Comparison of ENCODE assay signal across 8 cellular contexts in the genomic region with DNA sequence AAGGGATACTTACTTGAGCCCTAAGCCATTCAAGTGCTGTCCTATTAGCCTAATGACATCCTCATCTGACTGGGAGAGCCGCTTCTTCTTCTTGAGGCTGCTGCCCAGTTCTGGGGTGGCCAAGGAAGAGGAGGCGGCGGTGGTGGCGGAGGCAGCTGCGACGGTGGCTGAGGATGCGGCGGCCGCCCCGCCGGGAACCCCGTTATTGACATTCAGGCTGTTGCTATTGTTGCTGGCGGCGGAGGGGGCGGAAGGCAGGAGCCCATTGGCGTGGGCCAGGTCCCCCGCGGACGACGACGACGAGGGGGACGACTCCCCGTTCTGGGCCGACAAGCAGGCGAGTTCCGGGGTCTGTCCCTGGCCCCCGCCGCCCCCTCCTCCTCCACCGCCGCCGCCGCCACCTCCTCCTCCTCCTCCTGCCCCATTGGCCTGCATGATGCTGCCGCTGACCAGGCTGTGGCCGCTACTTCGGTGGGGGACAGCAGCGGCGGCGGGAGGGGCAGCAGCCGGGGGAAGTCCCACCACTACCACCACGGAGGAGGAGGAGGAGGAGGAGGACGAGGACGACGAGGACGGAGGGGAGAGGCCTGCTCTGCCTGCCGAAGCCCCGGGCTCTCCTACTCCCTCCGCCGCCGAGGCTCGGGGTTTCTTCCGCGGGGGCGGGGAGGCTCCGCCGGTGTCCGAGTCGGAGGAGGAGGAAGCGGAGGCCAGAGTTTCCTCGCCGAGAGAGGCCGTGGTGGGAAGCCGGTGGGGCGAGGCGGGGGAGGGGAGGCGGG. TPM values are rescaled to one million over a fixed set of nuclear protein-coding genes. Genes with fewer than 3 reads are reported as not detected.
DNase-seq lines count a peak whose midpoint lies in the region; ATAC-seq and TF ChIP-seq lines count a peak whose summit lies in the region.

No MANE protein-coding gene starts in this region.

- DNase-seq in Caki2 (ENCODE audit: low read depth) = peak; percentile 28
- peak; percentile 58 for DNase-seq in activated CD4-positive, alpha-beta T cell treated with anti-CD3 and anti-CD28 coated beads, Interleukin-2, amount 10 ng/mL, durations not matched to agents 7 days and 5 days
- peak; percentile 69 for DNase-seq in lower lobe of right lung
- peak; percentile 22 to 71 for DNase-seq in stimulated activated effector memory CD8-positive, alpha-beta T cell treated with anti-CD3 and anti-CD28 coated beads, Interleukin-12 subunit alpha, Interleukin-12 subunit beta, amount 100 ng/mL, for 72 hours (ENCODE audit: low spot score in 2 of 2)
- DNase-seq in NCI-H1694 (lab: John Stamatoyannopoulos, UW) = no peak

- in situ Hi-C loops in Caki2 (cut with HindIII; ENCODE audit: low pct_unique_long_range_greater_than_20kb, low sequenced_read_pairs) = no loop called here

- POLR2A ChIA-PET in activated CD4-positive, alpha-beta T cell treated with anti-CD3 and anti-CD28 coated beads, Interleukin-2, amount 10 ng/mL, durations not matched to agents 7 days and 5 days (lab: Charles Lee) = interaction anchor here (0.6 kb wide), 1 partner anchor 696 kb away, joined by 3 read pairs; no protein-coding TSS in a partner anchor

- CTCF ChIA-PET in activated CD4-positive, alpha-beta T cell treated with anti-CD3 and anti-CD28 coated beads, Interleukin-2, amount 10 ng/mL, durations not matched to agents 7 days and 5 days (lab: Charles Lee) = interaction anchor here (0.9 to 2.2 kb wide), 4 partner anchors 18 to 61 kb away, joined by 3 to 7 read pairs (median 3); no protein-coding TSS in a partner anchor

- no peak for TF ChIP-seq CTCF in lower lobe of right lung (IDR thresholded peaks at IDR 0.05)

- H3K4me3 ChIP-seq in duodenal mucosa (ENCODE audit: low read depth in 1 of 2, low read length in 2 of 2) (peak overlapping the region; percentile 73 to 77), lower lobe of right lung (peak overlapping the region; percentile 80)

- peak overlapping the region; percentile 87 to 96 (median 90) for H3K4me3 Mint-ChIP-seq in IgD-negative memory B cell
- peak overlapping the region; percentile 91 for H3K4me3 Mint-ChIP-seq in activated CD4-positive, alpha-beta T cell treated with anti-CD3 and anti-CD28 coated beads, Interleukin-2, amount 10 ng/mL, durations not matched to agents 7 days and 5 days
- H3K4me3 Mint-ChIP-seq in stimulated activated effector memory CD8-positive, alpha-beta T cell treated with anti-CD3 and anti-CD28 coated beads, Interleukin-12 subunit alpha, Interleukin-12 subunit beta, amount 100 ng/mL, for 72 hours = peak overlapping the region; percentile 75

- peaks cover 1% of the 10 kb centered on the region for H3K36me3 Mint-ChIP-seq in IgD-negative memory B cell
- peaks cover 29% of the 10 kb centered on the region for H3K36me3 Mint-ChIP-seq in activated CD4-positive, alpha-beta T cell treated with anti-CD3 and anti-CD28 coated beads, Interleukin-2, amount 10 ng/mL, durations not matched to agents 7 days and 5 days (ENCODE audit: low read depth)
- peaks cover 61% of the 10 kb centered on the region for H3K36me3 Mint-ChIP-seq in stimulated activated effector memory CD8-positive, alpha-beta T cell treated with anti-CD3 and anti-CD28 coated beads, Interleukin-12 subunit alpha, Interleukin-12 subunit beta, amount 100 ng/mL, for 72 hours

- intact Hi-C loops in lower lobe of right lung (cut with DNase I) = no loop called here

- H3K36me3 ChIP-seq in duodenal mucosa (ENCODE audit: control insufficient read depth in 1 of 2, insufficient read depth in 2 of 2, low read length in 2 of 2) = no peaks in the 10 kb centered on the region
- H3K36me3 ChIP-seq in lower lobe of right lung = peaks cover 11% of the 10 kb centered on the region

- peaks cover 35 to 44% (median 38%) of the 10 kb centered on the region in 3 donors for H3K4me1 Mint-ChIP-seq in IgD-negative memory B cell
- H3K4me1 Mint-ChIP-seq in activated CD4-positive, alpha-beta T cell treated with anti-CD3 and anti-CD28 coated beads, Interleukin-2, amount 10 ng/mL, durations not matched to agents 7 days and 5 days = peaks cover 61% of the 10 kb centered on the region
- H3K4me1 Mint-ChIP-seq in stimulated activated effector memory CD8-positive, alpha-beta T cell treated with anti-CD3 and anti-CD28 coated beads, Interleukin-12 subunit alpha, Interleukin-12 subunit beta, amount 100 ng/mL, for 72 hours = peaks cover 53% of the 10 kb centered on the region

- H3K9me3 Mint-ChIP-seq in IgD-negative memory B cell = no peaks in the 10 kb centered on the region
- no peaks in the 10 kb centered on the region for H3K9me3 Mint-ChIP-seq in activated CD4-positive, alpha-beta T cell treated with anti-CD3 and anti-CD28 coated beads, Interleukin-2, amount 10 ng/mL, durations not matched to agents 7 days and 5 days
- no peaks in the 10 kb centered on the region for H3K9me3 Mint-ChIP-seq in stimulated activated effector memory CD8-positive, alpha-beta T cell treated with anti-CD3 and anti-CD28 coated beads, Interleukin-12 subunit alpha, Interleukin-12 subunit beta, amount 100 ng/mL, for 72 hours

- H3K9me3 ChIP-seq in duodenal mucosa (ENCODE audit: control insufficient read depth in 1 of 2, low read length in 2 of 2) = no peaks in the 10 kb centered on the region
- H3K9me3 ChIP-seq in lower lobe of right lung = no peaks in the 10 kb centered on the region

- no peaks in the 10 kb centered on the region for H3K27me3 Mint-ChIP-seq in IgD-negative memory B cell
- H3K27me3 Mint-ChIP-seq in activated CD4-positive, alpha-beta T cell treated with anti-CD3 and anti-CD28 coated beads, Interleukin-2, amount 10 ng/mL, durations not matched to agents 7 days and 5 days = no peaks in the 10 kb centered on the region

- H3K4me1 ChIP-seq in duodenal mucosa (ENCODE audit: control insufficient read depth in 1 of 2, insufficient read depth in 2 of 2, low read length in 2 of 2) (peaks cover 36 to 43% of the 10 kb centered on the region in 2 donors), lower lobe of right lung (peaks cover 54% of the 10 kb centered on the region)

- H3K27me3 ChIP-seq in duodenal mucosa (ENCODE audit: control insufficient read depth in 1 of 2, insufficient read depth in 2 of 2, low read length in 2 of 2) (no peaks in the 10 kb centered on the region), lower lobe of right lung (ENCODE audit: low read depth) (no peaks in the 10 kb centered on the region)

- H3K27ac ChIP-seq in duodenal mucosa (ENCODE audit: low read depth, low read length) (peak overlapping the region; percentile 90), lower lobe of right lung (peak overlapping the region; percentile 98)

- H3K27ac Mint-ChIP-seq in IgD-negative memory B cell = peak overlapping the region; percentile 90 to 95 (median 92)
- peak overlapping the region; percentile 88 for H3K27ac Mint-ChIP-seq in activated CD4-positive, alpha-beta T cell treated with anti-CD3 and anti-CD28 coated beads, Interleukin-2, amount 10 ng/mL, durations not matched to agents 7 days and 5 days
- peak overlapping the region; percentile 96 for H3K27ac Mint-ChIP-seq in stimulated activated effector memory CD8-positive, alpha-beta T cell treated with anti-CD3 and anti-CD28 coated beads, Interleukin-12 subunit alpha, Interleukin-12 subunit beta, amount 100 ng/mL, for 72 hours

- peak; percentile 42 to 57 for ATAC-seq in lower lobe of right lung
- peak; percentile 22 for ATAC-seq in stimulated activated effector memory CD8-positive, alpha-beta T cell treated with anti-CD3 and anti-CD28 coated beads, Interleukin-12 subunit alpha, Interleukin-12 subunit beta, amount 100 ng/mL, for 72 hours
- ATAC-seq in GM18870 (IDR thresholded peaks at IDR 0.05; ENCODE audit: unreplicated experiment) = no peak

- peak overlapping the region; percentile 51 to 74 for H3K9ac ChIP-seq in duodenal mucosa (ENCODE audit: low read depth in 1 of 2, low read length in 2 of 2)

RNA-seq across cellular contexts. Expression of gene WDR26, which starts 0.7 kb away (rescaled TPM):
- total RNA-seq in Caki2 (2014; rRNA removed; shearing (Covaris generic); ENCODE audit: low replicate concordance) = 19.8 and 29.9 TPM in 2 replicates
- polyA plus RNA-seq in IgD-negative memory B cell = 4.0 TPM
- 10 to 100 TPM; 67.7 to 74.2 TPM for total RNA-seq in activated CD4-positive, alpha-beta T cell treated with anti-CD3 and anti-CD28 coated beads, Interleukin-2, amount 10 ng/mL, durations not matched to agents 7 days and 5 days
- total RNA-seq in lower lobe of right lung = 86.6 TPM
